ENCODE assay signal across 8 cellular contexts in the genomic region with DNA sequence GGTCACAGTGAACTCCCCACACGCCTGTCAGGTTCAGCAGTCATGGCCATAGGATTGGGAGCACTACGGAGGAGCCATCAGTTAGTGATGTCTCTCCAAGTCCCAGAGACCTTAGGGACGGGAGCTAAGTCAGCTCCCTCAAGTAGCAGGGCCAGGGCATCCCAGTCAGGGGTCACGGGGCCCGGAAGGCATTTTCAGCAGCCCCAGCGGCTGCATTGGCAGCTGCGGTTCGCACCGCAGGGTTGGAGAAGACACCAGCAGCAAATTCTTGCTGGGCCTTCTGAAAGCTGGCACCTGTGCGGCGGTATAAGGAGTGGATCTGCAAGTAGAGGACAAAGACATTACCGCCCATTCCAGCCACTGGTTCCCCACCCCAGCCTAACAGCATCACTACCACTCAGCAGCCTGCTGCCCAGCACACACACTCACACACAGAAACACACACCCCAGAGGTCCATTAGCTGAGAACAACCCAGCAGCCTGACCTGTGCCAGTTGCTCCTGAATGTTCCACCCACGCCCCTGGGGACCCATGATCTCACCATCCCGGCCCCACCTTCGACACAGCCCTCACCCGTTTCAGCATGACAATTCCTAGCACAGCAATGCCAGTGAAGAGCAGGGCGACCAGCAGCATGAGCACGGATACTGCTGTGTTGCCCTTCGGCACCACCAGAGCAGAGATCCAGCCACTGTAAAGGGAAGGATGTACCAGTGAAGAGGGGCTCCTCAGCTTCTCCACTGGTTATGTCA. TPM values are rescaled to one million over a fixed set of nuclear protein-coding genes. Genes with fewer than 3 reads are reported as not detected.
DNase-seq lines count a peak whose midpoint lies in the region; ATAC-seq and TF ChIP-seq lines count a peak whose summit lies in the region.

No MANE protein-coding gene starts in this region.

- H3K9me3 ChIP-seq in trophoblast cell (ENCODE audit: insufficient read depth, low read depth, low read length): no peaks in the 10 kb centered on the region

- peak overlapping the region; percentile 78 for H4K8ac ChIP-seq in trophoblast cell (ENCODE audit: low read depth, low read length)

- H3K18ac ChIP-seq in trophoblast cell (ENCODE audit: low read length): no peak overlapping the region

- H3K27ac ChIP-seq in VCaP (peak overlapping the region; percentile 87), trophoblast cell (ENCODE audit: low read depth, low read length) (no peak overlapping the region)

- H3K4me3 ChIP-seq in fibroblast of the aortic adventitia (ENCODE audit: low read depth, low read length) (peak overlapping the region; percentile 44), trophoblast cell (ENCODE audit: low read depth, low read length) (peak overlapping the region; percentile 4)

- no peak for TF ChIP-seq CTCF in VCaP (conservative IDR thresholded peaks at IDR 0.05)
- no peak for TF ChIP-seq CTCF in fibroblast of the aortic adventitia (IDR thresholded peaks at IDR 0.05; ENCODE audit: insufficient read depth, low read length)

- H3K79me2 ChIP-seq in trophoblast cell (ENCODE audit: control insufficient read depth, insufficient read depth, low read length, poor library complexity): peaks cover 9% of the 10 kb centered on the region

- peaks cover 24 to 25% of the 10 kb centered on the region in 2 experiments for H3K36me3 ChIP-seq in trophoblast cell (ENCODE audit: control insufficient read depth in 1 of 2, insufficient read depth in 2 of 2, low read length in 2 of 2)

- H2AFZ ChIP-seq in trophoblast cell (ENCODE audit: insufficient read depth, low read length, poor library complexity): peak overlapping the region; percentile 50

- peak overlapping the region; percentile 81 for H4K91ac ChIP-seq in trophoblast cell (ENCODE audit: low read depth, low read length)

- ATAC-seq in left lobe of liver: no peak

- peak overlapping the region; percentile 39 for H3K14ac ChIP-seq in trophoblast cell (ENCODE audit: low read length)

- no CpG with 5 or more reads among the region's 19 CpGs for WGBS in trophoblast cell (ENCODE audit: extremely low coverage, insufficient coverage, insufficient read length)

- peak overlapping the region; percentile 66 for H4K12ac ChIP-seq in trophoblast cell (ENCODE audit: low read depth, low read length)

- peak overlapping the region; percentile 93 for H2AK5ac ChIP-seq in trophoblast cell (ENCODE audit: low read length)

- in situ Hi-C loops in Caki2 (cut with HindIII; ENCODE audit: low pct_unique_long_range_greater_than_20kb, low sequenced_read_pairs): no loop called here

- no peak overlapping the region for H2BK120ac ChIP-seq in trophoblast cell (ENCODE audit: insufficient read depth, low read length, poor library complexity)

- no peak overlapping the region for H3K23ac ChIP-seq in trophoblast cell (ENCODE audit: low read length)

- no peak overlapping the region for H2BK12ac ChIP-seq in trophoblast cell (ENCODE audit: low read length)

- no peak overlapping the region for H2BK5ac ChIP-seq in trophoblast cell (ENCODE audit: low read depth, low read length, poor library complexity)

- peak overlapping the region; percentile 96 for H3K4me2 ChIP-seq in trophoblast cell (ENCODE audit: low read length)

- H3K4ac ChIP-seq in trophoblast cell (ENCODE audit: low read depth, low read length): no peak overlapping the region

- no peaks in the 10 kb centered on the region for H3K27me3 ChIP-seq in trophoblast cell (ENCODE audit: insufficient read depth, low read length)

- H3K4me1 ChIP-seq in trophoblast cell (ENCODE audit: control insufficient read depth in 1 of 2, insufficient read depth in 2 of 2, low read length in 2 of 2): peaks cover 24% of the 10 kb centered on the region in 2 experiments

- H3K9ac ChIP-seq in trophoblast cell (ENCODE audit: low read length): no peak overlapping the region

- peak; percentile 16 for DNase-seq in Caki2 (ENCODE audit: low read depth)
- no peak for DNase-seq in fibroblast of the aortic adventitia (ENCODE audit: low read depth)
- DNase-seq in trophoblast cell: no peak
- no peak for DNase-seq in activated CD4-positive, CD25-positive, alpha-beta regulatory T cell treated with anti-CD3 and anti-CD28 coated beads, Interleukin-2, amount 50 U/mL, for 72 hours
- DNase-seq in ecto neural progenitor cell (ENCODE audit: low spot score): no peak
- DNase-seq in left lobe of liver (ENCODE audit: low spot score): no peak
- no peak for DNase-seq in COR-L47 (lab: John Stamatoyannopoulos, UW)

- H3K79me1 ChIP-seq in trophoblast cell (ENCODE audit: low read length): peaks cover 10% of the 10 kb centered on the region

RNA-seq across cellular contexts. Expression of gene ENTREP3, which starts 1.0 kb away (rescaled TPM):
- 4.3 and 7.1 TPM in 2 replicates for total RNA-seq in Caki2 (2014; rRNA removed; shearing (Covaris generic); ENCODE audit: low replicate concordance)
- total RNA-seq in fibroblast of the aortic adventitia (ENCODE audit: low replicate concordance) (9.0 and 9.3 TPM in 2 replicates), left lobe of liver (9.6 TPM)
- polyA plus RNA-seq in trophoblast cell (2013): 38.7 and 39.3 TPM in 2 replicates

RNA-seq across cellular contexts. Expression of gene SCAMP3, which starts 5.9 kb away (rescaled TPM):
- 52.5 and 77.8 TPM in 2 replicates for total RNA-seq in Caki2 (2014; rRNA removed; shearing (Covaris generic); ENCODE audit: low replicate concordance)
- total RNA-seq in fibroblast of the aortic adventitia (ENCODE audit: low replicate concordance) (12.5 and 47.6 TPM in 2 replicates), left lobe of liver (24.9 TPM)
- polyA plus RNA-seq in trophoblast cell (2013): 71.1 and 75.0 TPM in 2 replicates

RNA-seq across cellular contexts. Expression of gene CLK2, which starts 17.0 kb away (rescaled TPM):
- 30.8 and 32.8 TPM in 2 replicates for total RNA-seq in Caki2 (2014; rRNA removed; shearing (Covaris generic); ENCODE audit: low replicate concordance)
- 29.7 and 53.7 TPM in 2 replicates for total RNA-seq in fibroblast of the aortic adventitia (ENCODE audit: low replicate concordance)
- polyA plus RNA-seq in trophoblast cell (2013): 48.9 and 52.4 TPM in 2 replicates
- 22.6 TPM for total RNA-seq in left lobe of liver

RNA-seq across cellular contexts. Expression of gene HCN3, which starts 21.0 kb away (rescaled TPM):
- total RNA-seq in Caki2 (2014; rRNA removed; shearing (Covaris generic); ENCODE audit: low replicate concordance): 0.06 and 0.84 TPM in 2 replicates
- total RNA-seq in fibroblast of the aortic adventitia (ENCODE audit: low replicate concordance) (0.08 and 1.4 TPM in 2 replicates), left lobe of liver (2.5 TPM)
- polyA plus RNA-seq in trophoblast cell (2013): 2.5 and 2.8 TPM in 2 replicates

RNA-seq across cellular contexts. Expression of gene PKLR, which starts 45.0 kb away (rescaled TPM):
- not detected in 2 replicates for total RNA-seq in Caki2 (2014; rRNA removed; shearing (Covaris generic); ENCODE audit: low replicate concordance)
- total RNA-seq in fibroblast of the aortic adventitia (ENCODE audit: low replicate concordance): not detected in 2 replicates
- 0.03 and 0.04 TPM in 2 replicates for polyA plus RNA-seq in trophoblast cell (2013)
- total RNA-seq in left lobe of liver: 109 TPM
